Comparison of ENCODE assay signal across 14 cellular contexts in the genomic region with DNA sequence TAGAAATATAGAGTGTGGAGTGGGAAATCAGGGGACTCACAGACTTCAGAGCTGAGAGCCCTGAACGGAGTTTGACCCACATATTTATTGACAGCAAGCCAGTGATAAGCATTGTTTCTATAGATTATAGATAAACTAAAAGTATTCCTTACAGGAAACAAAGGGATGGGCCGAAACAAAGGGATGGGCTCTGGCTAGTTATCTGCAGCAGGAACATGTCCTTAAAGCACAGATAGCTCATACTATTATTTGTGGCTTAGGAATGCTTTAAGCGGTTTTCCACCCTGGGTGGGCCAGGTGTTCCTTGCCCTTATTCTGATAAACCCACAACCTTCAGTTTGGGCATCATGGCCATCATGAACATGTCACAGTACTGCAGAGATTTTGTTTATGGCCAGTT. TPM values are rescaled to one million over a fixed set of nuclear protein-coding genes. Genes with fewer than 3 reads are reported as not detected.
"Had no signal": no experiment of that assay in that cellular context is flagged by ENCODE, and none has a peak within 500 bp of the region (broad histone marks: within the 10 kb centered on the region; RNA-seq: fewer than 3 reads in every experiment).

No MANE protein-coding gene starts in this region.

RNA-seq across cellular contexts. Expression of gene B4GALNT2, which starts 38.1 kb away (rescaled TPM):
- total RNA-seq: left ventricle myocardium inferior, left ventricle myocardium superior, liver, lung microvascular endothelial cell, mesenteric fat pad, myocyte had no signal
- polyA plus RNA-seq: immature natural killer cell; liver; naive thymus-derived CD4-positive, alpha-beta T cell had no signal

RNA-seq across cellular contexts. Expression of gene GNGT2, which starts 39.7 kb away (rescaled TPM):
- total RNA-seq: hepatocyte, mammary epithelial cell, mesothelial cell of epicardium, myocyte had no signal
- polyA plus RNA-seq: hepatocyte, keratinocyte, mammary epithelial cell had no signal

RNA-seq across cellular contexts. Expression of gene ABI3, which starts 39.8 kb away (rescaled TPM):
- total RNA-seq: mammary epithelial cell, myocyte had no signal
- polyA plus RNA-seq: keratinocyte, mammary epithelial cell had no signal

RNA-seq across cellular contexts. Expression of gene PHOSPHO1, which starts 59.9 kb away (rescaled TPM):
- total RNA-seq: hepatocyte, kidney epithelial cell, left colon, lung microvascular endothelial cell had no signal
